In genomic region chr20:38950254-38950653, GRCh38 we compare ENCODE assay signal across 1 cellular context.
TF ChIP-seq lines count a peak whose summit lies in the region.

No MANE protein-coding gene starts in this region.

TF ChIP-seq in H1, 55 proteins besides CTCF, POLR2A, EP300 and RAD21:
- peak; percentile 26; the same call in 1 of the 2 replicates for TF ChIP-seq POLR2AphosphoS5 (IDR thresholded peaks at IDR 0.05; ENCODE audit: low read depth, low read length)
- no peak for TF ChIP-seq CHD2 (IDR thresholded peaks at IDR 0.05; ENCODE audit: low read length)
- no peak for TF ChIP-seq BRCA1 (IDR thresholded peaks at IDR 0.05; ENCODE audit: low read depth, low read length)
- no peak for TF ChIP-seq SAP30 (IDR thresholded peaks at IDR 0.05; ENCODE audit: insufficient read depth, insufficient replicate concordance, low read length)
- TF ChIP-seq HDAC2 (IDR thresholded peaks at IDR 0.05; ENCODE audit: borderline replicate concordance in 1 of 2, low read depth in 2 of 2, low read length in 2 of 2): no peak
- TF ChIP-seq SP4 (IDR thresholded peaks at IDR 0.05; ENCODE audit: low read length): no peak
